Comparison of ENCODE assay signal across 1 cellular context in the genomic region with DNA sequence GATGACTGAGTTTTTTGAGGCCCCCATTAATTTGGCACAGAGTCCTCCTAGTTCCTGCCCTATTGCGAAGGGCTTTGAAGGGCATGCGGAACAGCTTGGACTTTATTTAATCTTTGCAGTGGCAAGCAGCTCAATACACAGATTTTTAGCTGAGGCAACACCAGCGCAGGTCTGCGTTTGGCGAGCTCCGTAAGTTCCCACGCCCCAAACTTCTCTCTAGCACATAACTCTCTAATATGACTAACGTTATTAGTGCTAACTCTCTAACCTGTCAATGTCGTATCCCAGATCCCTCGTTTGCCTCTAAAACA.
TF ChIP-seq lines count a peak whose summit lies in the region.

No MANE protein-coding gene starts in this region.

TF ChIP-seq in K562, 482 proteins besides CTCF, POLR2A, EP300 and RAD21:
- TF ChIP-seq MXI1 (IDR thresholded peaks at IDR 0.05; ENCODE audit: low read depth, low read length) = no peak
- no peak for TF ChIP-seq CBFA2T2 (conservative IDR thresholded peaks at IDR 0.05)
- no peak for TF ChIP-seq BMI1 (IDR thresholded peaks at IDR 0.05; ENCODE audit: low read length)
- TF ChIP-seq MECOM (CRISPR knock-in tag; IDR thresholded peaks at IDR 0.05) = peak; percentile 28; the same call in 1 of the 2 replicates
- no peak for TF ChIP-seq ETV6 (IDR thresholded peaks at IDR 0.05; ENCODE audit: borderline replicate concordance in 1 of 2, low read depth in 2 of 2, low read length in 1 of 2)
- TF ChIP-seq ETV6 (CRISPR knock-in tag; IDR thresholded peaks at IDR 0.05; ENCODE audit: borderline replicate concordance) = no peak
- TF ChIP-seq COPS2 (conservative IDR thresholded peaks at IDR 0.05) = no peak
- TF ChIP-seq ZNF140 (CRISPR knock-in tag; IDR thresholded peaks at IDR 0.05) = no peak
- TF ChIP-seq ZNF431 (CRISPR knock-in tag; IDR thresholded peaks at IDR 0.05) = no peak
- peak; percentile 33; the same call in 1 of the 2 replicates for TF ChIP-seq FOSL1 (tag; conservative IDR thresholded peaks at IDR 0.05)
- TF ChIP-seq DNMT1 (IDR thresholded peaks at IDR 0.05) = no peak
- TF ChIP-seq, protein P1, sequence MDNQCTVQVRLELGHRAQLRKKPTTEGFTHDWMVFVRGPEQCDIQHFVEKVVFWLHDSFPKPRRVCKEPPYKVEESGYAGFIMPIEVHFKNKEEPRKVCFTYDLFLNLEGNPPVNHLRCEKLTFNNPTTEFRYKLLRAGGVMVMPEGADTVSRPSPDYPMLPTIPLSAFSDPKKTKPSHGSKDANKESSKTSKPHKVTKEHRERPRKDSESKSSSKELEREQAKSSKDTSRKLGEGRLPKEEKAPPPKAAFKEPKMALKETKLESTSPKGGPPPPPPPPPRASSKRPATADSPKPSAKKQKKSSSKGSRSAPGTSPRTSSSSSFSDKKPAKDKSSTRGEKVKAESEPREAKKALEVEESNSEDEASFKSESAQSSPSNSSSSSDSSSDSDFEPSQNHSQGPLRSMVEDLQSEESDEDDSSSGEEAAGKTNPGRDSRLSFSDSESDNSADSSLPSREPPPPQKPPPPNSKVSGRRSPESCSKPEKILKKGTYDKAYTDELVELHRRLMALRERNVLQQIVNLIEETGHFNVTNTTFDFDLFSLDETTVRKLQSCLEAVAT (IDR thresholded peaks at IDR 0.05) = no peak
- TF ChIP-seq, protein P2, sequence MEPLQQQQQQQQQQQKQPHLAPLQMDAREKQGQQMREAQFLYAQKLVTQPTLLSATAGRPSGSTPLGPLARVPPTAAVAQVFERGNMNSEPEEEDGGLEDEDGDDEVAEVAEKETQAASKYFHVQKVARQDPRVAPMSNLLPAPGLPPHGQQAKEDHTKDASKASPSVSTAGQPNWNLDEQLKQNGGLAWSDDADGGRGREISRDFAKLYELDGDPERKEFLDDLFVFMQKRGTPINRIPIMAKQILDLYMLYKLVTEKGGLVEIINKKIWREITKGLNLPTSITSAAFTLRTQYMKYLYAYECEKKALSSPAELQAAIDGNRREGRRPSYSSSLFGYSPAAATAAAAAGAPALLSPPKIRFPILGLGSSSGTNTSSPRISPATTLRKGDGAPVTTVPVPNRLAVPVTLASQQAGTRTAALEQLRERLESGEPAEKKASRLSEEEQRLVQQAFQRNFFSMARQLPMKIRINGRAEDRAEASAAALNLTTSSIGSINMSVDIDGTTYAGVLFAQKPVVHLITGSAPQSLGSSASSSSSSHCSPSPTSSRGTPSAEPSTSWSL (CRISPR knock-in tag; IDR thresholded peaks at IDR 0.05; ENCODE audit: borderline replicate concordance) = no peak
- TF ChIP-seq, protein P3, sequence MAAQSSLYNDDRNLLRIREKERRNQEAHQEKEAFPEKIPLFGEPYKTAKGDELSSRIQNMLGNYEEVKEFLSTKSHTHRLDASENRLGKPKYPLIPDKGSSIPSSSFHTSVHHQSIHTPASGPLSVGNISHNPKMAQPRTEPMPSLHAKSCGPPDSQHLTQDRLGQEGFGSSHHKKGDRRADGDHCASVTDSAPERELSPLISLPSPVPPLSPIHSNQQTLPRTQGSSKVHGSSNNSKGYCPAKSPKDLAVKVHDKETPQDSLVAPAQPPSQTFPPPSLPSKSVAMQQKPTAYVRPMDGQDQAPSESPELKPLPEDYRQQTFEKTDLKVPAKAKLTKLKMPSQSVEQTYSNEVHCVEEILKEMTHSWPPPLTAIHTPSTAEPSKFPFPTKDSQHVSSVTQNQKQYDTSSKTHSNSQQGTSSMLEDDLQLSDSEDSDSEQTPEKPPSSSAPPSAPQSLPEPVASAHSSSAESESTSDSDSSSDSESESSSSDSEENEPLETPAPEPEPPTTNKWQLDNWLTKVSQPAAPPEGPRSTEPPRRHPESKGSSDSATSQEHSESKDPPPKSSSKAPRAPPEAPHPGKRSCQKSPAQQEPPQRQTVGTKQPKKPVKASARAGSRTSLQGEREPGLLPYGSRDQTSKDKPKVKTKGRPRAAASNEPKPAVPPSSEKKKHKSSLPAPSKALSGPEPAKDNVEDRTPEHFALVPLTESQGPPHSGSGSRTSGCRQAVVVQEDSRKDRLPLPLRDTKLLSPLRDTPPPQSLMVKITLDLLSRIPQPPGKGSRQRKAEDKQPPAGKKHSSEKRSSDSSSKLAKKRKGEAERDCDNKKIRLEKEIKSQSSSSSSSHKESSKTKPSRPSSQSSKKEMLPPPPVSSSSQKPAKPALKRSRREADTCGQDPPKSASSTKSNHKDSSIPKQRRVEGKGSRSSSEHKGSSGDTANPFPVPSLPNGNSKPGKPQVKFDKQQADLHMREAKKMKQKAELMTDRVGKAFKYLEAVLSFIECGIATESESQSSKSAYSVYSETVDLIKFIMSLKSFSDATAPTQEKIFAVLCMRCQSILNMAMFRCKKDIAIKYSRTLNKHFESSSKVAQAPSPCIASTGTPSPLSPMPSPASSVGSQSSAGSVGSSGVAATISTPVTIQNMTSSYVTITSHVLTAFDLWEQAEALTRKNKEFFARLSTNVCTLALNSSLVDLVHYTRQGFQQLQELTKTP (IDR thresholded peaks at IDR 0.05; ENCODE audit: low read depth in 1 of 2, partially characterized antibody in 2 of 2) = no peak
- TF ChIP-seq SMAD1 (IDR thresholded peaks at IDR 0.05; ENCODE audit: low read depth, low read length, partially characterized antibody) = no peak
- no peak for TF ChIP-seq HMG20B (CRISPR knock-in tag; IDR thresholded peaks at IDR 0.05)
- TF ChIP-seq TCF7L2 (IDR thresholded peaks at IDR 0.05; ENCODE audit: low read depth, low read length) = no peak
- 0 out of 3 replicates have a peak, but pooled peaks of 1 of the 2 experiments have one; percentile 9 for TF ChIP-seq CBX3 (IDR thresholded peaks at IDR 0.05; ENCODE audit: borderline replicate concordance in 1 of 2, low read length in 2 of 2)
- TF ChIP-seq ZNF77 (CRISPR knock-in tag; IDR thresholded peaks at IDR 0.05) = no peak
